ENCODE assay signal across 9 cellular contexts in the genomic region with DNA sequence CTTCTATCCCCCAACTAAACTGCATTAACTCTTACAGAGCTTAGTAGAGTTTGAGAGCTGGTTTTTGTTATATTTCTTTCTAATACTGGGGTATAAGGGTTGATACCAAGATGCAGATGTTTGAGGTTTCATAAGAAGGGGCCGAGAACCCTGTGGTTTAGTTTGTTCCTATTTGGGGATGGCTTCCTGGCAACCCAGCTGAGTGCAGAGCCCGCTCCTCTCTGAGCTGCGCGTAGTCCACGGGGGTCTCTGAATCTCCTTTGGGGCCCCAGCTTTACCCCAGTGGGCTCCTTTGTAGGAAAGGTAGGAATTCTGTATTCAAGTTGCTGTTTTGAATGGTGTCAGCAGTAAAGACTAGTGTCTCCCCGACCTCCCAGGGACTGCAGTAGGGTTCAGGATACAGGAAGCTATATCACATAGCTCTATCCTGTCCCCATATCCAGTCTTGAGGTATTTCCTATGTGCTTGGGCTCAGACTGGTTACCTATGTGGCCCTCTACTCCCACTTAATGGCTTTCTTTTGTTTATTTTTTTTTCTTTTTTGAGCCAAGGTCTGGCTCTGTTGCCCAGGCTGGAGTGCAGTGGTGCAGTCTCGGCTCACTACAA. TPM values are rescaled to one million over a fixed set of nuclear protein-coding genes. Genes with fewer than 3 reads are reported as not detected.
DNase-seq lines count a peak whose midpoint lies in the region; ATAC-seq, FAIRE-seq and TF ChIP-seq lines count a peak whose summit lies in the region.
"Had no signal": no experiment of that assay in that cellular context is flagged by ENCODE, and none has a peak within 500 bp of the region (broad histone marks: within the 10 kb centered on the region; RNA-seq: fewer than 3 reads in every experiment).

No MANE protein-coding gene starts in this region.

- H3K4me3 ChIP-seq in MM.1S (ENCODE audit: low read length) (peak overlapping the region; percentile 35), trophoblast cell (ENCODE audit: low read depth, low read length) (no peak overlapping the region), kidney (ENCODE audit: low read length in 2 of 2) (no peak overlapping the region)
- H3K4me3 ChIP-seq in naive thymus-derived CD4-positive, alpha-beta T cell (ENCODE audit: low read length), result no peak overlapping the region

- no CpG with 5 or more reads among the region's 7 CpGs for WGBS in trophoblast cell (ENCODE audit: extremely low coverage, insufficient coverage, insufficient read length)

- no peak overlapping the region for H2BK5ac ChIP-seq in trophoblast cell (ENCODE audit: low read depth, low read length, poor library complexity)

- peak; percentile 78 for DNase-seq in MM.1S
- no peak for DNase-seq in naive thymus-derived CD4-positive, alpha-beta T cell
- DNase-seq in activated T-cell treated with anti-CD3 and anti-CD28 coated beads, Interleukin-2, amount 50 U/mL, for 24 hours, result no peak
- DNase-seq in trophoblast cell, result no peak
- DNase-seq in kidney, result no peak
- DNase-seq in activated CD4-positive, alpha-beta memory T cell treated with anti-CD3 and anti-CD28 coated beads for 36 hours, result no peak
- DNase-seq: effector memory CD4-positive, alpha-beta T cell had no signal

- no peak overlapping the region for H3K23ac ChIP-seq in trophoblast cell (ENCODE audit: low read length)

- H3K4me2 ChIP-seq in MM.1S (ENCODE audit: low read depth, low read length) (peak overlapping the region; percentile 63), trophoblast cell (ENCODE audit: low read length) (no peak overlapping the region)

- peaks cover 0 to 13% (median 5%) of the 10 kb centered on the region in 11 donors for H3K9me3 Mint-ChIP-seq in naive thymus-derived CD4-positive, alpha-beta T cell
- H3K9me3 Mint-ChIP-seq in activated T-cell treated with anti-CD3 and anti-CD28 coated beads, Interleukin-2, amount 50 U/mL, for 24 hours, result no peaks in the 10 kb centered on the region
- H3K9me3 Mint-ChIP-seq in activated CD4-positive, alpha-beta memory T cell treated with anti-CD3 and anti-CD28 coated beads for 36 hours, result peaks cover 12% of the 10 kb centered on the region

- no peaks in the 10 kb centered on the region for H4K20me1 ChIP-seq in MM.1S (ENCODE audit: insufficient read depth, low read length)

- POLR2A ChIA-PET in naive thymus-derived CD4-positive, alpha-beta T cell (lab: Charles Lee), result interaction anchor here (0.6 to 0.9 kb wide), 4 partner anchors 89 to 1299 kb away, joined by 3 to 4 read pairs (median 3); no protein-coding TSS in a partner anchor
- POLR2A ChIA-PET in activated CD4-positive, alpha-beta memory T cell treated with anti-CD3 and anti-CD28 coated beads for 36 hours (lab: Charles Lee), result interaction anchor here (1.0 to 1.1 kb wide), 4 partner anchors 24 to 89 kb away, joined by 3 to 4 read pairs (median 3); no protein-coding TSS in a partner anchor

- H3K4me1 ChIP-seq in MM.1S (ENCODE audit: low read length) (peaks cover 72% of the 10 kb centered on the region), trophoblast cell (ENCODE audit: control insufficient read depth in 1 of 2, insufficient read depth in 2 of 2, low read length in 2 of 2) (peaks cover 16 to 20% of the 10 kb centered on the region in 2 experiments), kidney (ENCODE audit: control insufficient read depth in 1 of 2, insufficient read depth in 1 of 2, low read depth in 1 of 2, low read length in 2 of 2) (no peaks in the 10 kb centered on the region)
- H3K4me1 ChIP-seq in naive thymus-derived CD4-positive, alpha-beta T cell (ENCODE audit: control insufficient read depth in 2 of 2, insufficient read depth in 2 of 2, low read length in 2 of 2), result peaks cover 14 to 27% of the 10 kb centered on the region in 2 donors

- H3K27me3 ChIP-seq in MM.1S (replicated peaks; ENCODE audit: insufficient read depth, low read length), result no peaks in the 10 kb centered on the region
- no peaks in the 10 kb centered on the region for H3K27me3 ChIP-seq in naive thymus-derived CD4-positive, alpha-beta T cell (ENCODE audit: control insufficient read depth in 2 of 2, insufficient read depth in 2 of 2, low read length in 2 of 2)
- H3K27me3 ChIP-seq in trophoblast cell (ENCODE audit: insufficient read depth, low read length), result no peaks in the 10 kb centered on the region

- H3F3A ChIP-seq in MM.1S (ENCODE audit: insufficient read depth, low read length), result peaks cover 50% of the 10 kb centered on the region

- H3K9me3 ChIP-seq in MM.1S (replicated peaks; ENCODE audit: insufficient read depth, low read length) (0 out of 2 replicates have a peak, but pooled peaks cover 3% of the 10 kb centered on the region), trophoblast cell (ENCODE audit: insufficient read depth, low read depth, low read length) (peaks cover 1% of the 10 kb centered on the region), kidney (ENCODE audit: control insufficient read depth in 1 of 2, low read length in 2 of 2) (peaks cover 0 to 10% of the 10 kb centered on the region in 2 donors)
- no peaks in the 10 kb centered on the region for H3K9me3 ChIP-seq in naive thymus-derived CD4-positive, alpha-beta T cell (ENCODE audit: control insufficient read depth in 2 of 3, low read length in 3 of 3)

- H2AFZ ChIP-seq in MM.1S (ENCODE audit: low read length) (no peak overlapping the region), trophoblast cell (ENCODE audit: insufficient read depth, low read length, poor library complexity) (no peak overlapping the region)

- no peak overlapping the region for H3K4ac ChIP-seq in trophoblast cell (ENCODE audit: low read depth, low read length)

- no peak overlapping the region for H4K91ac ChIP-seq in trophoblast cell (ENCODE audit: low read depth, low read length)

- no peak overlapping the region for H3K18ac ChIP-seq in trophoblast cell (ENCODE audit: low read length)

- H3K79me1 ChIP-seq in trophoblast cell (ENCODE audit: low read length), result peaks cover 11% of the 10 kb centered on the region

- no peaks in the 10 kb centered on the region for H3K9me2 ChIP-seq in MM.1S (replicated peaks; ENCODE audit: insufficient read depth, low read length)

- TF ChIP-seq CTCF in MM.1S (IDR thresholded peaks at IDR 0.05; ENCODE audit: low read length), result no peak
- no peak for TF ChIP-seq CTCF in kidney (IDR thresholded peaks at IDR 0.05; ENCODE audit: borderline replicate concordance, extremely low read depth, insufficient read depth)

- H3K36me3 ChIP-seq in MM.1S (replicated peaks; ENCODE audit: insufficient read depth, low read length) (peaks cover 33% of the 10 kb centered on the region), trophoblast cell (ENCODE audit: control insufficient read depth in 1 of 2, insufficient read depth in 2 of 2, low read length in 2 of 2) (no peaks in the 10 kb centered on the region), kidney (ENCODE audit: control insufficient read depth in 1 of 2, insufficient read depth in 2 of 2, low read length in 2 of 2) (no peaks in the 10 kb centered on the region)
- no peaks in the 10 kb centered on the region for H3K36me3 ChIP-seq in naive thymus-derived CD4-positive, alpha-beta T cell (ENCODE audit: control insufficient read depth in 2 of 3, insufficient read depth in 3 of 3, low read length in 3 of 3)

- H2BK12ac ChIP-seq in trophoblast cell (ENCODE audit: low read length), result no peak overlapping the region

- no peak overlapping the region for H4K12ac ChIP-seq in trophoblast cell (ENCODE audit: low read depth, low read length)

- no peak for FAIRE-seq in kidney (lab: Jason Lieb, UNC)

- H3K4me3 Mint-ChIP-seq in naive thymus-derived CD4-positive, alpha-beta T cell, result peak overlapping the region in 6 of 10 donors; percentile 6 to 48 (median 29)
- no peak overlapping the region for H3K4me3 Mint-ChIP-seq in activated T-cell treated with anti-CD3 and anti-CD28 coated beads, Interleukin-2, amount 50 U/mL, for 24 hours
- H3K4me3 Mint-ChIP-seq in activated CD4-positive, alpha-beta memory T cell treated with anti-CD3 and anti-CD28 coated beads for 36 hours, result no peak overlapping the region

- H3K9ac ChIP-seq in MM.1S (ENCODE audit: low read length), result peak overlapping the region; percentile 72
- H3K9ac ChIP-seq in trophoblast cell (ENCODE audit: low read length), result no peak overlapping the region
- no peak overlapping the region for H3K9ac ChIP-seq in kidney (ENCODE audit: low read length in 2 of 2)

- ATAC-seq in GM18508 (IDR thresholded peaks at IDR 0.05; ENCODE audit: insufficient read depth, unreplicated experiment) (peak; percentile 54), GM21576 (IDR thresholded peaks at IDR 0.05; ENCODE audit: unreplicated experiment) (peak; percentile 83)
- ATAC-seq in naive thymus-derived CD4-positive, alpha-beta T cell, result peak; percentile 24

- peaks cover 5 to 38% (median 17%) of the 10 kb centered on the region in 5 donors for H3K36me3 Mint-ChIP-seq in naive thymus-derived CD4-positive, alpha-beta T cell
- peaks cover 3% of the 10 kb centered on the region for H3K36me3 Mint-ChIP-seq in activated T-cell treated with anti-CD3 and anti-CD28 coated beads, Interleukin-2, amount 50 U/mL, for 24 hours (ENCODE audit: low read depth)
- peaks cover 16% of the 10 kb centered on the region for H3K36me3 Mint-ChIP-seq in activated CD4-positive, alpha-beta memory T cell treated with anti-CD3 and anti-CD28 coated beads for 36 hours

- CTCF ChIA-PET in naive thymus-derived CD4-positive, alpha-beta T cell (lab: Charles Lee), result interaction anchor here (1.3 kb wide), 1 partner anchor 50 kb away, joined by 6 read pairs; no protein-coding TSS in a partner anchor
- CTCF ChIA-PET in activated CD4-positive, alpha-beta memory T cell treated with anti-CD3 and anti-CD28 coated beads for 36 hours (lab: Charles Lee), result interaction anchor here (1.2 to 2.1 kb wide), 2 partner anchors 14 to 35 kb away, joined by 3 to 8 read pairs; no protein-coding TSS in a partner anchor

- no peak overlapping the region for H3K14ac ChIP-seq in trophoblast cell (ENCODE audit: low read length)

- H3K79me2 ChIP-seq in MM.1S (ENCODE audit: low read length) (peaks cover 68% of the 10 kb centered on the region), trophoblast cell (ENCODE audit: control insufficient read depth, insufficient read depth, low read length, poor library complexity) (no peaks in the 10 kb centered on the region)

- H3K27ac Mint-ChIP-seq in naive thymus-derived CD4-positive, alpha-beta T cell, result peak overlapping the region in 1 of 9 donors; percentile 50
- H3K27ac Mint-ChIP-seq in activated T-cell treated with anti-CD3 and anti-CD28 coated beads, Interleukin-2, amount 50 U/mL, for 24 hours, result no peak overlapping the region
- H3K27ac Mint-ChIP-seq in activated CD4-positive, alpha-beta memory T cell treated with anti-CD3 and anti-CD28 coated beads for 36 hours, result no peak overlapping the region

- intact Hi-C loops in naive thymus-derived CD4-positive, alpha-beta T cell (cut with micrococcal nuclease), result loop anchor here (1.0 to 2.0 kb wide), 3 partner anchors 23 to 35 kb away; no protein-coding TSS in a partner anchor
- intact Hi-C loops in kidney (cut with DNase I), result no loop called here
- intact Hi-C loops in activated CD4-positive, alpha-beta memory T cell treated with anti-CD3 and anti-CD28 coated beads for 36 hours (cut with micrococcal nuclease), result loop anchor here (1.0 kb wide), 1 partner anchor 85 kb away; no protein-coding TSS in a partner anchor

- no peak overlapping the region for H2AK5ac ChIP-seq in trophoblast cell (ENCODE audit: low read length)

- H4K8ac ChIP-seq in trophoblast cell (ENCODE audit: low read depth, low read length), result no peak overlapping the region

- no peak overlapping the region for H2BK120ac ChIP-seq in trophoblast cell (ENCODE audit: insufficient read depth, low read length, poor library complexity)

- peaks cover 0 to 3% (median 0%) of the 10 kb centered on the region in 5 donors for H3K27me3 Mint-ChIP-seq in naive thymus-derived CD4-positive, alpha-beta T cell
- no peaks in the 10 kb centered on the region for H3K27me3 Mint-ChIP-seq in activated T-cell treated with anti-CD3 and anti-CD28 coated beads, Interleukin-2, amount 50 U/mL, for 24 hours
- H3K27me3 Mint-ChIP-seq in activated CD4-positive, alpha-beta memory T cell treated with anti-CD3 and anti-CD28 coated beads for 36 hours, result no peaks in the 10 kb centered on the region

- H3K4me1 Mint-ChIP-seq in naive thymus-derived CD4-positive, alpha-beta T cell, result peaks cover 32 to 60% (median 51%) of the 10 kb centered on the region in 7 donors
- H3K4me1 Mint-ChIP-seq in activated T-cell treated with anti-CD3 and anti-CD28 coated beads, Interleukin-2, amount 50 U/mL, for 24 hours (ENCODE audit: low read depth), result peaks cover 67% of the 10 kb centered on the region
- peaks cover 60% of the 10 kb centered on the region for H3K4me1 Mint-ChIP-seq in activated CD4-positive, alpha-beta memory T cell treated with anti-CD3 and anti-CD28 coated beads for 36 hours (ENCODE audit: low read depth)

- peak overlapping the region; percentile 95 for H3K27ac ChIP-seq in MM.1S (ENCODE audit: low read length)
- no peak overlapping the region for H3K27ac ChIP-seq in naive thymus-derived CD4-positive, alpha-beta T cell (ENCODE audit: low read depth, low read length)
- H3K27ac ChIP-seq in trophoblast cell (ENCODE audit: low read depth, low read length), result no peak overlapping the region
- no peak overlapping the region for H3K27ac ChIP-seq in kidney (ENCODE audit: low read depth in 2 of 2, low read length in 2 of 2)

RNA-seq across cellular contexts. Expression of a gene that starts 25.4 kb away (rescaled TPM):
- total RNA-seq in naive thymus-derived CD4-positive, alpha-beta T cell, result 10 to 100 TPM; 12.2 to 57.2 (median 19.3) TPM
- 1 to 10 TPM; 2.5 to 2.9 TPM for polyA plus RNA-seq in naive thymus-derived CD4-positive, alpha-beta T cell
- polyA plus RNA-seq in trophoblast cell (2013), result 0.21 and 0.22 TPM in 2 replicates
- total RNA-seq in kidney, result 11.6 TPM
- 1.8 TPM for polyA plus RNA-seq in kidney (ENCODE audit: insufficient read depth, low read depth, low replicate concordance)
- total RNA-seq in activated CD4-positive, alpha-beta memory T cell treated with anti-CD3 and anti-CD28 coated beads for 36 hours, result 1 to 10 TPM; 5.7 to 6.2 TPM

Comparison
In these comparisons a context has a peak if more than half of its experiments do, and no peak if none do; other contexts are left out.
1. ATAC-seq: peak in every context shown above with its lines; median percentile 83 in GM21576; 54 in GM18508; 24 in naive thymus-derived CD4-positive, alpha-beta T cell.
2. H3K4me3 Mint-ChIP-seq: peak in naive thymus-derived CD4-positive, alpha-beta T cell (6 of 10); none in activated T-cell treated with anti-CD3 and anti-CD28 coated beads, Interleukin-2, amount 50 U/mL, for 24 hours (single experiment) and activated CD4-positive, alpha-beta memory T cell treated with anti-CD3 and anti-CD28 coated beads for 36 hours (single experiment).